ENCODE assay signal across 9 cellular contexts in the genomic region with DNA sequence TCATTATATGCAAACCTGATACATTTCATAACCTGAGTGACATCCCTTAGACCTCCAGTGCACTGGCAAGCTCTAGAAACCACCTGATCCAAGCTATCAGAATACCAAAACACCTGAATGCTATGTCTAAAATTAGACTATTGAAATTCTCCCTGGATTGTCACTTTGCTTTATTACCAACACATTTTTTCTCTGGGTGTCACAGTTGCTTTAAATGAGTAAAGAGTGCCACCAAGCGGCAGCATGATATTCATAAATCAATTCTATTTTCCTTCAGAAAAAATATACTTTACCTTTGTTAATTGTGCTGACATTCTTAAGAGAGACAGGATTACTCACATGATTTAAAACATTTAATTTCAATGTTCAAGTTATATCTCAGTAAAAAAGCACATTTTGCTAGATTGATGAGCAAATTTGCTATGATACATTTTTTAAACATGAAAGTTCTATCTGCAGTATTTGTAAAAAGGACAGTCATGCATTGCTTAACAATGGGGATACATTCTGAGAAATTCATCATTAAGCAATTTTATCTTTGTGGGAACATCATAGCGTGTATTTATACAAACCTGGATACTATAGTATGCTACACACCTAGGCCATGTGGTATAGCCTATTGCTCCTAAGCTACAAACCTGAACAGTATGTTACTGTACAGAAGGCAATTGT.
A peak's percentile ranks its signal among the peaks of the same experiment; 100 is the strongest.
DNase-seq lines count a peak whose midpoint lies in the region; ATAC-seq and TF ChIP-seq lines count a peak whose summit lies in the region.
"Had no signal": no experiment of that assay in that cellular context is flagged by ENCODE, and none has a peak within 500 bp of the region (broad histone marks: within the 10 kb centered on the region; RNA-seq: fewer than 3 reads in every experiment).

No MANE protein-coding gene starts in this region.

- no peaks in the 10 kb centered on the region for H3K9me3 Mint-ChIP-seq in glutamatergic neuron (ENCODE audit: unreplicated experiment)

- DNase-seq in NCI-H187 (lab: John Stamatoyannopoulos, UW) = peak; percentile 4 to 5
- DNase-seq in NCI-H187 treated with DMSO at 0.1 percent for 48 hours (lab: John Stamatoyannopoulos, UW) = no peak
- DNase-seq in NCI-H748 treated with DMSO at 0.1 percent for 48 hours (lab: John Stamatoyannopoulos, UW) = peak; percentile 56
- DNase-seq in activated gamma-delta T cell treated with anti-CD3 and anti-CD28 coated beads, Interleukin-2, amount 50 U/mL, for 16 hours (ENCODE audit: low read depth) = peak; percentile 2
- no peak for DNase-seq in glutamatergic neuron
- DNase-seq in spleen = no peak
- DNase-seq: activated naive CD8-positive, alpha-beta T cell treated with anti-CD3 and anti-CD28 coated beads, Interleukin-2, amount 10 ng/mL, durations not matched to agents 7 days and 5 days had no signal

- H3K4me3 Mint-ChIP-seq in glutamatergic neuron (ENCODE audit: unreplicated experiment) = no peak overlapping the region
- H3K4me3 Mint-ChIP-seq: activated naive CD8-positive, alpha-beta T cell treated with anti-CD3 and anti-CD28 coated beads, Interleukin-2, amount 10 ng/mL, durations not matched to agents 7 days and 5 days had no signal

- H3K36me3 Mint-ChIP-seq in glutamatergic neuron (ENCODE audit: unreplicated experiment) = no peaks in the 10 kb centered on the region

- H3K27ac ChIP-seq in spleen = no peak overlapping the region

- H3K27me3 ChIP-seq in spleen (replicated peaks in 1 of 7) = no peaks in the 10 kb centered on the region

- TF ChIP-seq POLR2A in spleen (IDR thresholded peaks at IDR 0.05) = no peak

- no peak overlapping the region for H3K4me3 ChIP-seq in spleen

- H3K9me3 ChIP-seq in spleen = peaks cover 0 to under 1% (median 0%) of the 10 kb centered on the region in 8 donors

- intact Hi-C loops in spleen (cut with DNase I; ENCODE audit: low total_unique reads) = loop anchor here (10.0 kb wide), 1 partner anchor 1154 kb away; no protein-coding TSS in a partner anchor

- WGBS in spleen, 5 donors = 8 to 18% (median 9%) methylated on average over 2 of the region's 2 CpGs

- no peaks in the 10 kb centered on the region for H3K27me3 Mint-ChIP-seq in glutamatergic neuron (ENCODE audit: unreplicated experiment)
- H3K27me3 Mint-ChIP-seq: activated naive CD8-positive, alpha-beta T cell treated with anti-CD3 and anti-CD28 coated beads, Interleukin-2, amount 10 ng/mL, durations not matched to agents 7 days and 5 days had no signal

- peaks cover 8% of the 10 kb centered on the region for H3K4me1 Mint-ChIP-seq in glutamatergic neuron (ENCODE audit: low read depth, unreplicated experiment)

- ATAC-seq in HG02798 (IDR thresholded peaks at IDR 0.05; ENCODE audit: poor library complexity, unreplicated experiment) = peak; percentile 38
- no peak for ATAC-seq in esophagus mucosa

- H3K36me3 ChIP-seq in spleen = no peaks in the 10 kb centered on the region

- peaks cover 0 to 8% (median 0%) of the 10 kb centered on the region in 6 donors for H3K4me1 ChIP-seq in spleen

- TF ChIP-seq CTCF in glutamatergic neuron (IDR thresholded peaks at IDR 0.05; ENCODE audit: partially characterized antibody, unreplicated experiment) (peak; percentile 61), spleen (IDR thresholded peaks at IDR 0.05 in 8 of 11, conservative IDR thresholded peaks at IDR 0.05 in 3 of 11) (peak; percentile 16 to 70 (median 35))

- no peak overlapping the region for H3K27ac Mint-ChIP-seq in glutamatergic neuron (ENCODE audit: unreplicated experiment)
- H3K27ac Mint-ChIP-seq: activated naive CD8-positive, alpha-beta T cell treated with anti-CD3 and anti-CD28 coated beads, Interleukin-2, amount 10 ng/mL, durations not matched to agents 7 days and 5 days had no signal

Comparison
In these comparisons a context has a peak if more than half of its experiments do, and no peak if none do; other contexts are left out.
1. DNase-seq: peak in NCI-H187 (2 of 2), NCI-H748 treated with DMSO at 0.1 percent for 48 hours (single experiment) and activated gamma-delta T cell treated with anti-CD3 and anti-CD28 coated beads, Interleukin-2, amount 50 U/mL, for 16 hours (single experiment); none in NCI-H187 treated with DMSO at 0.1 percent for 48 hours (single experiment), glutamatergic neuron (single experiment) and spleen (single experiment).